In the genomic region with DNA sequence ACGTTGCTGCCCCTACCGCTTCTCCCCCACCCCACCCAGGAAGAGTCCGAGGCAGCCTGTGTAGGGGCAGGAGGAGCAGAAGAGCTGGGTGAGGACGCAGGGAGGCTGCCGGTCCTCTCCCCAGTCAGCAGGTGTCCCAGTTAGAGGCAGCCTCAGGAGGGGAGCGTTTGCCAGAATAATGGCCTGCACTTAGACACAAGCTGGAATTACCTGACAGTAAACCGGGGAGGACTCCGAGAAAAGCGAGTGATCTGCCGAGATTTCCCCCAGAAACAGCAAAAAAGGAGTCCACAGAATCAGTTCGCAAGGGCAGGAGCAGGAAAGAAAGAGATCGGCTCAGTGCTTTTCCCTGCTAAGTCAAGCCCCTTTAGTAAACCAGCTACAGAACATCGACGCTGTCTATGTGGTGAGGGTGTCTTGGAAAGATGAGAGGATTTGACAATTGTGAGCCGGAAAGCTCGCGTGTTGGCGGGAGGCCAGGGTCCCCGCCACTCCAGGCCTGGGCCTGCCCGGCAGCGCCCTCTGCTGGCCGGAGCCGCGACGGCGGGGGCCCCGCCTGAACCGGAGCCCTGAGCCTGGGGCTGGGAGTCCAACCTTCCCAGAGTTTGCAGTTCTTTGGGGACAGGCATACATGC, we compare ENCODE assay signal across 8 cellular contexts. TPM values are rescaled to one million over a fixed set of nuclear protein-coding genes. Genes with fewer than 3 reads are reported as not detected.
DNase-seq lines count a peak whose midpoint lies in the region; ATAC-seq and TF ChIP-seq lines count a peak whose summit lies in the region.

No MANE protein-coding gene starts in this region.

- H3K36me3 ChIP-seq in duodenal mucosa (ENCODE audit: control insufficient read depth in 1 of 2, insufficient read depth in 2 of 2, low read length in 2 of 2): no peaks in the 10 kb centered on the region
- H3K36me3 ChIP-seq in lung (ENCODE audit: control insufficient read depth in 2 of 2, insufficient read depth in 2 of 2, low read length in 2 of 2): no peaks in the 10 kb centered on the region

- DNase-seq in NCI-H510A treated with DMSO at 0.1 percent for 48 hours (lab: John Stamatoyannopoulos, UW) (peak; percentile 67), lung (ENCODE audit: low spot score) (peak; percentile 79)
- peak; percentile 79 for DNase-seq in activated CD8-positive, alpha-beta T cell treated with anti-CD3 and anti-CD28 coated beads for 36 hours
- DNase-seq in stimulated activated CD4-positive, alpha-beta T cell treated with anti-CD3 and anti-CD28 coated beads, TNF-alpha, amount 100 ng/mL, for 48 hours (ENCODE audit: low read depth in 3 of 3): peak; percentile 52 to 76 (median 67)

- POLR2A ChIA-PET in activated CD8-positive, alpha-beta T cell treated with anti-CD3 and anti-CD28 coated beads for 36 hours (lab: Charles Lee): no interaction called here

- H3K36me3 Mint-ChIP-seq in activated CD8-positive, alpha-beta T cell treated with anti-CD3 and anti-CD28 coated beads for 36 hours (ENCODE audit: low read depth): no peaks in the 10 kb centered on the region

- H3K9me3 Mint-ChIP-seq in activated CD8-positive, alpha-beta T cell treated with anti-CD3 and anti-CD28 coated beads for 36 hours: no peaks in the 10 kb centered on the region

- H3K9me3 ChIP-seq in duodenal mucosa (ENCODE audit: control insufficient read depth in 1 of 2, low read length in 2 of 2) (no peaks in the 10 kb centered on the region), lung (ENCODE audit: control insufficient read depth in 2 of 2, insufficient read depth in 1 of 2, low read length in 1 of 2) (no peaks in the 10 kb centered on the region)

- no peaks in the 10 kb centered on the region for H3K27me3 Mint-ChIP-seq in activated CD8-positive, alpha-beta T cell treated with anti-CD3 and anti-CD28 coated beads for 36 hours

- H3K27ac ChIP-seq in duodenal mucosa (ENCODE audit: low read depth, low read length) (no peak overlapping the region), lung (ENCODE audit: low read depth in 1 of 2, low read length in 1 of 2) (peak overlapping the region in 1 of 2 donors; percentile 69)

- peak; percentile 70 for ATAC-seq in HG03342 (IDR thresholded peaks at IDR 0.05; ENCODE audit: unreplicated experiment)
- peak; percentile 96 for ATAC-seq in activated CD8-positive, alpha-beta T cell treated with anti-CD3 and anti-CD28 coated beads for 36 hours
- peak; percentile 89 for ATAC-seq in lung (ENCODE audit: insufficient read depth, low FRiP score)
- ATAC-seq in HG03378 (IDR thresholded peaks at IDR 0.05; ENCODE audit: unreplicated experiment): no peak

- TF ChIP-seq CTCF in GM12873 (IDR thresholded peaks at IDR 0.05; ENCODE audit: insufficient read depth, low read depth, low read length, missing control alignments) (peak; percentile 99), lung (IDR thresholded peaks at IDR 0.05; ENCODE audit: control extremely low read depth, extremely low read depth) (peak; percentile 87)
- peak; percentile 98 for TF ChIP-seq CTCF in activated CD8-positive, alpha-beta T cell treated with anti-CD3 and anti-CD28 coated beads for 36 hours (IDR thresholded peaks at IDR 0.05)

- H3K4me1 ChIP-seq in duodenal mucosa (ENCODE audit: control insufficient read depth in 1 of 2, insufficient read depth in 2 of 2, low read length in 2 of 2) (peaks cover 16% of the 10 kb centered on the region in 2 donors), lung (ENCODE audit: control insufficient read depth in 2 of 2, insufficient read depth in 2 of 2, low read length in 2 of 2) (peaks cover 0 to 5% of the 10 kb centered on the region in 2 donors)

- peak overlapping the region; percentile 50 for H3K4me3 Mint-ChIP-seq in activated CD8-positive, alpha-beta T cell treated with anti-CD3 and anti-CD28 coated beads for 36 hours

- WGBS in lung, 2 donors: 6 to 14% methylated on average over 28 of the region's 28 CpGs

- H3K27ac Mint-ChIP-seq in activated CD8-positive, alpha-beta T cell treated with anti-CD3 and anti-CD28 coated beads for 36 hours: no peak overlapping the region

- H3K9ac ChIP-seq in duodenal mucosa (ENCODE audit: low read depth in 1 of 2, low read length in 2 of 2): peak overlapping the region; percentile 63 to 65

- CTCF ChIA-PET in activated CD8-positive, alpha-beta T cell treated with anti-CD3 and anti-CD28 coated beads for 36 hours (lab: Charles Lee): interaction anchor here (0.6 to 3.9 kb wide), 48 partner anchors 9 to 519 kb away, joined by 3 to 40 read pairs (median 4); a partner anchor contains a TSS

- H3K4me1 Mint-ChIP-seq in activated CD8-positive, alpha-beta T cell treated with anti-CD3 and anti-CD28 coated beads for 36 hours (ENCODE audit: low read depth): peaks cover 18% of the 10 kb centered on the region

- H3K4me3 ChIP-seq in duodenal mucosa (ENCODE audit: low read depth in 1 of 2, low read length in 2 of 2) (peak overlapping the region; percentile 72 to 79), lung (no peak overlapping the region)

- H3K27me3 ChIP-seq in duodenal mucosa (ENCODE audit: control insufficient read depth in 1 of 2, insufficient read depth in 2 of 2, low read length in 2 of 2): no peaks in the 10 kb centered on the region
- H3K27me3 ChIP-seq in lung (ENCODE audit: control insufficient read depth, insufficient read depth): no peaks in the 10 kb centered on the region

- intact Hi-C loops in activated CD8-positive, alpha-beta T cell treated with anti-CD3 and anti-CD28 coated beads for 36 hours (cut with micrococcal nuclease): no loop called here

RNA-seq across cellular contexts. Expression of a gene that starts 17.7 kb away (rescaled TPM):
- not detected for total RNA-seq in activated CD8-positive, alpha-beta T cell treated with anti-CD3 and anti-CD28 coated beads for 36 hours
- not detected for total RNA-seq in lung
- polyA plus RNA-seq in lung: under 1 TPM; 0.03 to 0.12 TPM

RNA-seq across cellular contexts. Expression of a gene that starts 22.9 kb away (rescaled TPM):
- under 1 TPM in 1 of 2 experiments, not detected in 1; 0.16 TPM for total RNA-seq in activated CD8-positive, alpha-beta T cell treated with anti-CD3 and anti-CD28 coated beads for 36 hours
- total RNA-seq in lung: 10 to 100 TPM in 1 of 2 donors, 1 to 10 TPM in 1; 6.4 to 21.3 TPM
- polyA plus RNA-seq in lung: 10 to 100 TPM; 14.8 to 24.0 TPM

RNA-seq across cellular contexts. Expression of a gene that starts 33.7 kb away (rescaled TPM):
- 100 to 1,000 TPM; 169 to 179 TPM for total RNA-seq in activated CD8-positive, alpha-beta T cell treated with anti-CD3 and anti-CD28 coated beads for 36 hours
- 100 to 1,000 TPM in 1 of 2 donors, 10 to 100 TPM in 1; 55.7 to 190 TPM for total RNA-seq in lung
- polyA plus RNA-seq in lung: 100 to 1,000 TPM; 160 to 182 TPM

RNA-seq across cellular contexts. Expression of a gene that starts 51.5 kb away (rescaled TPM):
- total RNA-seq in activated CD8-positive, alpha-beta T cell treated with anti-CD3 and anti-CD28 coated beads for 36 hours: 10 to 100 TPM; 44.4 to 45.8 TPM
- 10 to 100 TPM; 29.3 to 56.2 TPM for total RNA-seq in lung
- polyA plus RNA-seq in lung: 10 to 100 TPM; 15.8 to 16.4 TPM

Comparison
In these comparisons a context has a peak if more than half of its experiments do, and no peak if none do; other contexts are left out.
1. RNA of a gene that starts 22.9 kb away (total RNA-seq): 6.4 to 21.3 TPM in lung; 0.16 TPM in activated CD8-positive, alpha-beta T cell treated with anti-CD3 and anti-CD28 coated beads for 36 hours; every median in the first group is over 4 times any median in the second.
2. Peak in every context shown above with its lines, with median percentiles within 50 percentile points of each other: CTCF ChIP-seq and DNase-seq.